10 cellular contexts compared by ENCODE assay signal in the genomic region with DNA sequence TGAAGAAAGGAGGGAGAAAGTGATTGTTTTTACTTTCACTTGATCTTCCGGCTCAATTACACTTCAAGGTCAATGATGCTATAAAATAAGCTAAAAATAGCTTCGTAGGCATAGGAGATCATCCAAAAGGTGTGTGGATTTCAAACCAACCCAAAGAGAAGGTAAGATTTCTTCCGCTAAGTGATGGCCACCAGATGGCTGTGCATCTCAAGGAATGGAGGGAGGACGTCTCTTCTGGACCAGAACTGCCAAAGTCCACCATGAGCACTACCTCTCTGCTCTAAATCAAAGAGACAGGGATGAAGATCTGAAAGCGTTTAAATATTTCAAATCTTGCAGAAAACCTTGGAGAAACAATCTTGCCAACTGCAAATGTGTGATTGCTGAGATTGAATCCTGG.
DNase-seq lines count a peak whose midpoint lies in the region; TF ChIP-seq lines count a peak whose summit lies in the region.
"Had no signal": no experiment of that assay in that cellular context is flagged by ENCODE, and none has a peak within 500 bp of the region (broad histone marks: within the 10 kb centered on the region; RNA-seq: fewer than 3 reads in every experiment).

No MANE protein-coding gene starts in this region.

- H3K27me3 ChIP-seq in MM.1S (replicated peaks; ENCODE audit: insufficient read depth, low read length): no peaks in the 10 kb centered on the region

- no peaks in the 10 kb centered on the region for H3K9me3 Mint-ChIP-seq in chondrocyte (ENCODE audit: low read depth)

- no peak overlapping the region for H3K27ac ChIP-seq in MM.1S (ENCODE audit: low read length)

- no peaks in the 10 kb centered on the region for H3K79me2 ChIP-seq in MM.1S (ENCODE audit: low read length)

- in situ Hi-C loops in ACHN (cut with HindIII; ENCODE audit: low pct_ligation_motif_present, low pct_unique_long_range_greater_than_20kb, low sequenced_read_pairs): loop anchor here (25.0 kb wide), 2 partner anchors 302 to 423 kb away; no protein-coding TSS in a partner anchor

- peaks cover 37% of the 10 kb centered on the region for H3K27me3 Mint-ChIP-seq in chondrocyte (ENCODE audit: low read depth)

- TF ChIP-seq CTCF in GM12872 (IDR thresholded peaks at IDR 0.05; ENCODE audit: insufficient read depth, low read depth, low read length): peak; percentile 63; the same call in 2 of the 3 replicates
- TF ChIP-seq CTCF in MM.1S (IDR thresholded peaks at IDR 0.05; ENCODE audit: low read length): peak; percentile 69
- TF ChIP-seq CTCF in chondrocyte (IDR thresholded peaks at IDR 0.05): peak; percentile 38

- no peak overlapping the region for H2AFZ ChIP-seq in MM.1S (ENCODE audit: low read length)

- H3K4me1 ChIP-seq in MM.1S (ENCODE audit: low read length): no peaks in the 10 kb centered on the region

- H3K27ac Mint-ChIP-seq in chondrocyte (ENCODE audit: unreplicated experiment): no peak overlapping the region

- H3K4me1 Mint-ChIP-seq in chondrocyte (ENCODE audit: low read depth): no peaks in the 10 kb centered on the region

- no peaks in the 10 kb centered on the region for H3K9me2 ChIP-seq in MM.1S (replicated peaks; ENCODE audit: insufficient read depth, low read length)

- H3K9me3 ChIP-seq in MM.1S (replicated peaks; ENCODE audit: insufficient read depth, low read length): no peaks in the 10 kb centered on the region

- H3F3A ChIP-seq in MM.1S (ENCODE audit: insufficient read depth, low read length): no peaks in the 10 kb centered on the region

- no peaks in the 10 kb centered on the region for H4K20me1 ChIP-seq in MM.1S (ENCODE audit: insufficient read depth, low read length)

- no peaks in the 10 kb centered on the region for H3K36me3 Mint-ChIP-seq in chondrocyte (ENCODE audit: low read depth)

- H3K4me3 ChIP-seq in MM.1S (ENCODE audit: low read length): no peak overlapping the region

- DNase-seq in ACHN (peak; percentile 13), MM.1S (peak; percentile 47), chondrocyte (ENCODE audit: low spot score) (no peak), retina (no peak), NCI-H1694 treated with DMSO at 0.1 percent for 48 hours (lab: John Stamatoyannopoulos, UW) (no peak), NCI-H2029 treated with DMSO at 0.1 percent for 48 hours (lab: John Stamatoyannopoulos, UW) (no peak)
- DNase-seq in stimulated activated CD4-positive, alpha-beta T cell treated with anti-CD3 and anti-CD28 coated beads, Interleukin-4, amount 100 ng/mL, for 4 hours: no peak
- DNase-seq: activated effector memory CD4-positive, alpha-beta T cell treated with anti-CD3 and anti-CD28 coated beads, Interleukin-2, amount 50 U/mL, for 16 hours; NCI-H187 treated with DMSO at 0.1 percent for 48 hours had no signal

- H3K9ac ChIP-seq in MM.1S (ENCODE audit: low read length): no peak overlapping the region

- no peak overlapping the region for H3K4me2 ChIP-seq in MM.1S (ENCODE audit: low read depth, low read length)

- no peak overlapping the region for H3K4me3 Mint-ChIP-seq in chondrocyte (ENCODE audit: unreplicated experiment)

- no peaks in the 10 kb centered on the region for H3K36me3 ChIP-seq in MM.1S (replicated peaks; ENCODE audit: insufficient read depth, low read length)

Comparison
In these comparisons a context has a peak if more than half of its experiments do, and no peak if none do; other contexts are left out.
1. DNase-seq: peak in ACHN (single experiment) and MM.1S (single experiment); none in chondrocyte (single experiment), stimulated activated CD4-positive, alpha-beta T cell treated with anti-CD3 and anti-CD28 coated beads, Interleukin-4, amount 100 ng/mL, for 4 hours (0 of 2), retina (single experiment), NCI-H1694 treated with DMSO at 0.1 percent for 48 hours (single experiment) and NCI-H2029 treated with DMSO at 0.1 percent for 48 hours (single experiment).
2. Peak in every context shown above with its lines, with median percentiles within 50 percentile points of each other: CTCF ChIP-seq.